Comparison of ENCODE assay signal across 8 cellular contexts in the genomic region with DNA sequence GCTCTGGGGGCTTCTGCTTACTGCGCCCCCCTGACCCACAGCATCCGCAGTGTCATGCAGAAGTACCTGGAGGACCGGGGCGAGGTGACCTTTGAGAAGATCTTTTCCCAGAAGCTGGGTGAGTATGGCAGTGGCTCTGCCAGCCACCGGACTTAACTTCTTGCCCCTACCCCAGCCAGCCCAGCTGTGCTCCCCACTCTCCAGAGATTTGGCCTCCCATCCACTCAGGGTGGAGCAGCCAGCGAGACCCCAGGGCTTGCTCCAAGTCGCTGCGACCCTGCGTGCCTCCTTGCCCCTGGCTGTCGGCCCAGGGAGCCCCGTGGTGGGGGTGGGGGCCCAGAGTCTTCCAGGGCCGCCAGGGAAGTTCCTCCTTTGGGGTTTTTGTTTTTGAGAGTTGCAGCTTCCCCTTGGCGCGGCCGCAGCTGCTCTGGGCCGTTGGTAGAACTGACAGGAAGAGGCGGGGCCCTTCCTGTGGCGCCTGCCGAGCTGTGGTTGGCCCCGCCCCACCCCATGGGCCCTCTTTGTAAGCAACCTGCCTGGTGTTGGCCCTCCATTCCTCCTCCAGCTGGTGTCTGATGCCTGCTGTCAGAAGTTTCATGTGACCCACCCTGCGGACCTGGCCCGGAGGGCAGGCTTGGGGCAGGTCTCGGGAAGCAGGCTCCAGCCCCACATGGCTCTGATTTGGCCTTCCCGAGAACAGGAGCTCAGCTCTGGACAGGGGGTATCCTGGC. TPM values are rescaled to one million over a fixed set of nuclear protein-coding genes. Genes with fewer than 3 reads are reported as not detected.
DNase-seq lines count a peak whose midpoint lies in the region; ATAC-seq and TF ChIP-seq lines count a peak whose summit lies in the region.

No MANE protein-coding gene starts in this region.

- no peaks in the 10 kb centered on the region for H3K9me3 ChIP-seq in right lobe of liver

- ATAC-seq in activated B cell treated with CpG ODN at 0.5 μM for 24 hours (ENCODE audit: low read depth): peak; percentile 93
- peak; percentile 61 to 72 (median 66) for ATAC-seq in right lobe of liver

- TF ChIP-seq POLR2A in GM10847 (IDR thresholded peaks at IDR 0.05; ENCODE audit: extremely low read depth, insufficient read length) (peak; percentile 59), right lobe of liver (IDR thresholded peaks at IDR 0.05) (no peak)

- CTCF ChIA-PET in activated B cell treated with CpG ODN at 0.5 μM for 24 hours (lab: Charles Lee): interaction anchor here (0.9 to 3.1 kb wide), 6 partner anchors 10 to 105 kb away, joined by 3 to 19 read pairs (median 8); a partner anchor contains a TSS

- intact Hi-C loops in activated B cell treated with CpG ODN at 0.5 μM for 24 hours (cut with micrococcal nuclease) (loop anchor here (1.0 kb wide), 3 partner anchors 9 to 40 kb away; no protein-coding TSS in a partner anchor), right lobe of liver (cut with DNase I) (loop anchor here in 1 of 2 donors (10.0 kb wide), 1 partner anchor 107 kb away; no protein-coding TSS in a partner anchor)

- no peaks in the 10 kb centered on the region for H3K27me3 ChIP-seq in right lobe of liver

- H3K36me3 Mint-ChIP-seq in activated B cell treated with CpG ODN at 0.5 μM for 24 hours (ENCODE audit: low read depth) (peaks cover 42% of the 10 kb centered on the region), mesothelial cell of epicardium (peaks cover 6% of the 10 kb centered on the region)

- WGBS in right lobe of liver (ENCODE audit: insufficient coverage, low coverage, low lambda C conversion rate, missing lambda C conversion rate): 49% methylated on average over 7 of the region's 24 CpGs

- H3K27ac Mint-ChIP-seq in activated B cell treated with CpG ODN at 0.5 μM for 24 hours (peak overlapping the region; percentile 98), mesothelial cell of epicardium (no peak overlapping the region)

- TF ChIP-seq CTCF in activated B cell treated with CpG ODN at 0.5 μM for 24 hours (IDR thresholded peaks at IDR 0.05): no peak
- no peak for TF ChIP-seq CTCF in right lobe of liver (IDR thresholded peaks at IDR 0.05)
- no peak for TF ChIP-seq CTCF in mesothelial cell of epicardium (IDR thresholded peaks at IDR 0.05; ENCODE audit: unreplicated experiment)

- H3K36me3 ChIP-seq in right lobe of liver: peaks cover 0 to 36% (median 13%) of the 10 kb centered on the region in 4 donors

- H3K4me1 Mint-ChIP-seq in activated B cell treated with CpG ODN at 0.5 μM for 24 hours (peaks cover 85% of the 10 kb centered on the region), mesothelial cell of epicardium (no peaks in the 10 kb centered on the region)

- POLR2A ChIA-PET in activated B cell treated with CpG ODN at 0.5 μM for 24 hours (lab: Charles Lee): interaction anchor here (0.6 to 5.2 kb wide), 16 partner anchors 9 to 188 kb away, joined by 3 to 164 read pairs (median 6); a partner anchor contains a TSS

- H3K27me3 Mint-ChIP-seq in activated B cell treated with CpG ODN at 0.5 μM for 24 hours: no peaks in the 10 kb centered on the region
- no peaks in the 10 kb centered on the region for H3K27me3 Mint-ChIP-seq in mesothelial cell of epicardium (ENCODE audit: low read depth)

- DNase-seq in HCEC 1CT: peak; percentile 73
- peak; percentile 86 for DNase-seq in NCI-H146 (lab: John Stamatoyannopoulos, UW)
- DNase-seq in activated B cell treated with CpG ODN at 0.5 μM for 24 hours: peak; percentile 85
- peak in 13 of 61 donors; percentile 21 to 53 (median 32) for DNase-seq in caudate nucleus (lab: John Stamatoyannopoulos, UW)
- peak; percentile 83 to 90 (median 88) for DNase-seq in right lobe of liver
- peak; percentile 77 for DNase-seq in stimulated activated CD8-positive, alpha-beta memory T cell treated with anti-CD3 and anti-CD28 coated beads, Interleukin-12 subunit alpha, Interleukin-12 subunit beta, amount 100 ng/mL, for 24 hours (ENCODE audit: extremely low read depth)
- no peak for DNase-seq in mesothelial cell of epicardium (ENCODE audit: low spot score in 2 of 2, unreplicated experiment in 2 of 2)

- peaks cover 0 to 33% (median 0%) of the 10 kb centered on the region in 4 donors for H3K4me1 ChIP-seq in right lobe of liver

- no peak overlapping the region for H3K4me3 ChIP-seq in right lobe of liver

- H3K27ac ChIP-seq in caudate nucleus (ENCODE audit: low read depth, low read length): peak overlapping the region; percentile 90
- peak overlapping the region; percentile 58 to 81 (median 62) for H3K27ac ChIP-seq in right lobe of liver

- H3K9me3 Mint-ChIP-seq in activated B cell treated with CpG ODN at 0.5 μM for 24 hours (no peaks in the 10 kb centered on the region), mesothelial cell of epicardium (no peaks in the 10 kb centered on the region)

- H3K4me3 Mint-ChIP-seq in activated B cell treated with CpG ODN at 0.5 μM for 24 hours (peak overlapping the region; percentile 59), mesothelial cell of epicardium (no peak overlapping the region)

RNA-seq across cellular contexts. Expression of a gene that starts 11.1 kb away (rescaled TPM):
- 159 and 175 TPM in 2 replicates for total RNA-seq in activated B cell treated with CpG ODN at 0.5 μM for 24 hours
- 10 to 100 TPM; 24.5 to 43.9 (median 28.5) TPM for total RNA-seq in right lobe of liver
- total RNA-seq in mesothelial cell of epicardium: 46.4 to 48.4 TPM (median 46.5 TPM) in 3 replicates

RNA-seq across cellular contexts. Expression of a gene that starts 11.7 kb away (rescaled TPM):
- 97.2 and 116 TPM in 2 replicates for total RNA-seq in activated B cell treated with CpG ODN at 0.5 μM for 24 hours
- total RNA-seq in right lobe of liver: 10 to 100 TPM in 4 of 6 experiments, 1 to 10 TPM in 2; 7.7 to 14.1 (median 10.4) TPM
- total RNA-seq in mesothelial cell of epicardium: 71.3 to 78.5 TPM (median 76.5 TPM) in 3 replicates

RNA-seq across cellular contexts. Expression of a gene that starts 25.9 kb away (rescaled TPM):
- total RNA-seq in activated B cell treated with CpG ODN at 0.5 μM for 24 hours (5.1 and 7.7 TPM in 2 replicates), right lobe of liver (10 to 100 TPM; 10.9 to 17.9 (median 14.5) TPM), mesothelial cell of epicardium (50.4 to 59.0 TPM (median 55.4 TPM) in 3 replicates)

Comparison
In these comparisons a context has a peak if more than half of its experiments do, and no peak if none do; other contexts are left out.
1. DNase-seq: peak in HCEC 1CT (single experiment), NCI-H146 (single experiment), activated B cell treated with CpG ODN at 0.5 μM for 24 hours (single experiment), right lobe of liver (3 of 3) and stimulated activated CD8-positive, alpha-beta memory T cell treated with anti-CD3 and anti-CD28 coated beads, Interleukin-12 subunit alpha, Interleukin-12 subunit beta, amount 100 ng/mL, for 24 hours (single experiment); none in mesothelial cell of epicardium (0 of 2).